In genomic region chr5:146818790-146819189, GRCh38 we compare ENCODE assay signal across 20 cellular contexts. TPM values are rescaled to one million over a fixed set of nuclear protein-coding genes. Genes with fewer than 3 reads are reported as not detected.
DNase-seq lines count a peak whose midpoint lies in the region; ATAC-seq, FAIRE-seq and TF ChIP-seq lines count a peak whose summit lies in the region.
"Had no signal": no experiment of that assay in that cellular context is flagged by ENCODE, and none has a peak within 500 bp of the region (broad histone marks: within the 10 kb centered on the region; RNA-seq: fewer than 3 reads in every experiment).

No MANE protein-coding gene starts in this region.

- POLR2A ChIA-PET in HepG2 (lab: Yijun Ruan, JAX) = no interaction called here

- no peak for ATAC-seq in HepG2
- ATAC-seq: A549 had no signal

- no peak for FAIRE-seq in HepG2 (lab: Jason Lieb, UNC)
- FAIRE-seq: A549 had no signal

- CTCF ChIA-PET in HepG2 (lab: Yijun Ruan, JAX; ENCODE audit: low intra/inter-chr PET ratio, low total read pairs) = no interaction called here

- H3K27ac ChIP-seq in HUES48 (ENCODE audit: low read depth, low read length) (peak overlapping the region; percentile 58), angular gyrus (ENCODE audit: low read depth, low read length) (peak overlapping the region; percentile 2), HepG2 (ENCODE audit: extremely low read length, insufficient read depth, low read length) (no peak overlapping the region)
- H3K27ac ChIP-seq: A549, GM23248, HL-60 had no signal

- H3K4me2 ChIP-seq in HepG2 (ENCODE audit: low read depth, low read length) = no peak overlapping the region
- H3K4me2 ChIP-seq: A549 had no signal

- H3K27me3 ChIP-seq in HUES48 (ENCODE audit: control insufficient read depth, insufficient read depth, low read length) (no peaks in the 10 kb centered on the region), HepG2 (ENCODE audit: control insufficient read depth in 1 of 2, insufficient read depth in 2 of 2, low read length in 2 of 2) (no peaks in the 10 kb centered on the region)
- H3K27me3 ChIP-seq: BE2C had no signal

- DNase-seq in NCI-H524 treated with DMSO at 0.1 percent for 48 hours (lab: John Stamatoyannopoulos, UW) (peak; percentile 11), HepG2 (ENCODE audit: low spot score) (no peak), NCI-H510A treated with DMSO at 0.1 percent for 48 hours (lab: John Stamatoyannopoulos, UW) (no peak), dermis blood vessel endothelial cell (no peak), NCI-H510A (lab: John Stamatoyannopoulos, UW) (no peak), NCI-H2171 (lab: John Stamatoyannopoulos, UW) (no peak)
- DNase-seq: BE2C, DMS79 treated with DMSO at 0.1 percent for 48 hours, GM23248, H9, MV-4-11, NCI-H1105 treated with DMSO at 0.1 percent for 48 hours, NCI-H2029 treated with DMSO at 0.1 percent for 48 hours, NCI-H774, Right ventricle myocardium superior had no signal

- TF ChIP-seq EP300 in HepG2 (IDR thresholded peaks at IDR 0.05; ENCODE audit: low read depth in 2 of 2, low read length in 2 of 2) = no peak
- no peak for TF ChIP-seq EP300 in HepG2 (CRISPR knock-in tag; IDR thresholded peaks at IDR 0.05; ENCODE audit: borderline replicate concordance)

- H3K4me1 ChIP-seq in HUES48 (ENCODE audit: control insufficient read depth, insufficient read depth, low read length) (peaks cover 43% of the 10 kb centered on the region), HepG2 (ENCODE audit: insufficient read depth, low read length) (no peaks in the 10 kb centered on the region)
- H3K4me1 ChIP-seq: A549, BE2C had no signal

- no peaks in the 10 kb centered on the region for H4K20me1 ChIP-seq in HepG2 (ENCODE audit: insufficient read depth, low read length)

- 0% methylated on average over 2 of the region's 2 CpGs for WGBS in HepG2 (ENCODE audit: low lambda C conversion rate)

- 0 out of 2 replicates have a peak, but pooled peaks have one; percentile 11 for TF ChIP-seq CTCF in HepG2 (CRISPR knock-in tag; IDR thresholded peaks at IDR 0.05)

- H3K4me3 ChIP-seq in HUES48 (ENCODE audit: low read depth, low read length) (no peak overlapping the region), HepG2 (replicated peaks in 1 of 3; ENCODE audit: insufficient read depth in 1 of 3, low read depth in 2 of 3, low read length in 3 of 3) (no peak overlapping the region)
- H3K4me3 ChIP-seq: A549, GM23248 had no signal

- H3K9me3 ChIP-seq in HUES48 (ENCODE audit: control insufficient read depth, insufficient read depth, low read length) = no peaks in the 10 kb centered on the region
- H3K9me3 ChIP-seq in HepG2 (ENCODE audit: low read length) = no peaks in the 10 kb centered on the region
- H3K9me3 ChIP-seq: A549, BE2C had no signal

- intact Hi-C loops in HepG2 (cut with micrococcal nuclease; ENCODE audit: unreplicated experiment) = no loop called here

- H3K36me3 ChIP-seq in HUES48 (ENCODE audit: control insufficient read depth, insufficient read depth, low read length) (no peaks in the 10 kb centered on the region), HepG2 (replicated peaks in 1 of 2; ENCODE audit: control insufficient read depth in 1 of 2, insufficient read depth in 2 of 2, low read length in 2 of 2) (no peaks in the 10 kb centered on the region)
- H3K36me3 ChIP-seq: BE2C had no signal

- no peak overlapping the region for H2AFZ ChIP-seq in HepG2 (ENCODE audit: low read length)
- H2AFZ ChIP-seq: GM23248 had no signal

- BruUV-seq in HepG2 (replicated peaks; lab: Mats Ljungman, UMichigan) = no TSS peak

- TF ChIP-seq RAD21 in HepG2 (CRISPR knock-in tag; IDR thresholded peaks at IDR 0.05) = no peak

- TF ChIP-seq POLR2A in HepG2 (IDR thresholded peaks at IDR 0.05; ENCODE audit: insufficient read depth in 1 of 2, low read depth in 2 of 2, low read length in 2 of 2) = no peak

- no peak overlapping the region for H3K9ac ChIP-seq in HUES48 (ENCODE audit: low read depth, low read length)
- no peak overlapping the region for H3K9ac ChIP-seq in HepG2 (ENCODE audit: insufficient read depth, low read depth, low read length)
- H3K9ac ChIP-seq: GM23248 had no signal

- no peaks in the 10 kb centered on the region for H3K79me2 ChIP-seq in HepG2 (ENCODE audit: insufficient read depth, low read length)

- in situ Hi-C loops in HepG2 (cut with HindIII; ENCODE audit: extremely low pct_ligation_motif_present, low pct_unique_long_range_greater_than_20kb) = no loop called here

TF ChIP-seq in HepG2, 621 proteins besides CTCF, POLR2A, EP300 and RAD21:
- TF ChIP-seq STAG1 (CRISPR knock-in tag; IDR thresholded peaks at IDR 0.05) = peak; percentile 14; the same call in 1 of the 2 replicates
- no peak for TF ChIP-seq ZNF30 (CRISPR knock-in tag; IDR thresholded peaks at IDR 0.05)

RNA-seq across cellular contexts. Expression of gene PPP2R2B, which starts 59.8 kb away (rescaled TPM):
- not detected in 2 replicates for total RNA-seq in HepG2 (2016; rRNA removed; fragmentation: Illumina TruSeq; extraction: Trizol)
- not detected in 2 replicates for total RNA-seq in HepG2 (2016; cell fraction: cytosol; rRNA removed; fragmentation: Illumina TruSeq; extraction: Trizol; ENCODE audit: low read depth)
- not detected in 2 replicates for total RNA-seq in HepG2 (2016; cell fraction: insoluble cytoplasmic fraction; rRNA removed; fragmentation: Illumina TruSeq; extraction: Trizol)
- not detected in 2 replicates for total RNA-seq in HepG2 (2016; cell fraction: membrane; rRNA removed; fragmentation: Illumina TruSeq; extraction: Trizol)
- total RNA-seq in HepG2 (2016; cell fraction: nucleus; rRNA removed; fragmentation: Illumina TruSeq; extraction: Trizol) = not detected in 2 replicates
- polyA plus RNA-seq in HepG2 (2011; rRNA removed) = not detected in 2 replicates
- not detected in 2 replicates for polyA plus RNA-seq in HepG2 (2011; cell fraction: cytosol; rRNA removed)
- polyA plus RNA-seq in HepG2 (2011; cell fraction: nucleus; rRNA removed) = not detected in 2 replicates
- not detected in 2 replicates for polyA plus RNA-seq in HepG2 (2012)
- polyA plus RNA-seq in HepG2 (2016; cell fraction: cytosol; fragmentation: Illumina TruSeq; extraction: Trizol; ENCODE audit: low read depth) = not detected in 2 replicates
- polyA plus RNA-seq in HepG2 (2016; cell fraction: insoluble cytoplasmic fraction; fragmentation: Illumina TruSeq; extraction: Trizol; ENCODE audit: low read depth) = not detected in 2 replicates
- not detected in 2 replicates for polyA plus RNA-seq in HepG2 (2016; cell fraction: membrane; fragmentation: Illumina TruSeq; extraction: Trizol; ENCODE audit: low read depth)
- not detected in 2 replicates for polyA plus RNA-seq in HepG2 (2016; cell fraction: nucleus; fragmentation: Illumina TruSeq; extraction: Trizol; ENCODE audit: insufficient read depth, low read depth)
- not detected in 2 replicates for polyA minus RNA-seq in HepG2 (2011; rRNA and poly(A)+ RNA removed; ENCODE audit: low replicate concordance)
- not detected in 2 replicates for polyA minus RNA-seq in HepG2 (2011; cell fraction: cytosol; rRNA and poly(A)+ RNA removed)
- not detected in 2 replicates for polyA minus RNA-seq in HepG2 (2011; cell fraction: nucleus; rRNA and poly(A)+ RNA removed)
- total RNA-seq in dermis blood vessel endothelial cell = not detected in 2 replicates
- total RNA-seq: RPMI7951 had no signal
- polyA plus RNA-seq: A549 had no signal
